Comparison of ENCODE assay signal across 11 cellular contexts in genomic region chr10:99859585-99859984, GRCh38.
A peak's percentile ranks its signal among the peaks of the same experiment; 100 is the strongest.
DNase-seq lines count a peak whose midpoint lies in the region; ATAC-seq and TF ChIP-seq lines count a peak whose summit lies in the region.
"Had no signal": no experiment of that assay in that cellular context is flagged by ENCODE, and none has a peak within 500 bp of the region (broad histone marks: within the 10 kb centered on the region; RNA-seq: fewer than 3 reads in every experiment).

No MANE protein-coding gene starts in this region.

- intact Hi-C loops in activated CD4-positive, alpha-beta memory T cell treated with anti-CD3 and anti-CD28 coated beads for 36 hours (cut with micrococcal nuclease): no loop called here
- intact Hi-C loops in naive thymus-derived CD4-positive, alpha-beta T cell (cut with micrococcal nuclease): no loop called here

- POLR2A ChIA-PET in activated CD4-positive, alpha-beta memory T cell treated with anti-CD3 and anti-CD28 coated beads for 36 hours (lab: Charles Lee): no interaction called here
- POLR2A ChIA-PET in activated CD4-positive, alpha-beta memory T cell treated with anti-CD3 and anti-CD28 coated beads, Interleukin-2, amount 10 ng/mL, durations not matched to agents 7 days and 5 days (lab: Charles Lee): interaction anchor here (0.6 to 1.8 kb wide), 2 partner anchors 12 to 179 kb away, joined by 3 to 4 read pairs; no protein-coding TSS in a partner anchor
- POLR2A ChIA-PET in naive thymus-derived CD4-positive, alpha-beta T cell (lab: Charles Lee): no interaction called here

- no peaks in the 10 kb centered on the region for H3K9me3 Mint-ChIP-seq in activated CD4-positive, alpha-beta memory T cell treated with anti-CD3 and anti-CD28 coated beads for 36 hours
- H3K9me3 Mint-ChIP-seq in activated CD4-positive, alpha-beta memory T cell treated with anti-CD3 and anti-CD28 coated beads, Interleukin-2, amount 10 ng/mL, durations not matched to agents 7 days and 5 days: no peaks in the 10 kb centered on the region
- H3K9me3 Mint-ChIP-seq in progenitor cell of endocrine pancreas (ENCODE audit: low read depth): peaks cover 3% of the 10 kb centered on the region
- peaks cover 0 to 3% (median 0%) of the 10 kb centered on the region in 11 donors for H3K9me3 Mint-ChIP-seq in naive thymus-derived CD4-positive, alpha-beta T cell
- H3K9me3 Mint-ChIP-seq: activated B cell treated with CpG ODN at 0.5 μM for 24 hours had no signal

- no peaks in the 10 kb centered on the region for H3K27me3 ChIP-seq in naive thymus-derived CD4-positive, alpha-beta T cell (ENCODE audit: control insufficient read depth in 2 of 2, insufficient read depth in 2 of 2, low read length in 2 of 2)

- no peak overlapping the region for H3K4me3 Mint-ChIP-seq in activated CD4-positive, alpha-beta memory T cell treated with anti-CD3 and anti-CD28 coated beads for 36 hours
- H3K4me3 Mint-ChIP-seq in activated CD4-positive, alpha-beta memory T cell treated with anti-CD3 and anti-CD28 coated beads, Interleukin-2, amount 10 ng/mL, durations not matched to agents 7 days and 5 days: no peak overlapping the region
- H3K4me3 Mint-ChIP-seq in progenitor cell of endocrine pancreas (ENCODE audit: low read depth): no peak overlapping the region
- H3K4me3 Mint-ChIP-seq in naive thymus-derived CD4-positive, alpha-beta T cell: no peak overlapping the region
- H3K4me3 Mint-ChIP-seq: activated B cell treated with CpG ODN at 0.5 μM for 24 hours, brain had no signal

- H3K4me1 ChIP-seq in naive thymus-derived CD4-positive, alpha-beta T cell (ENCODE audit: control insufficient read depth in 2 of 2, insufficient read depth in 2 of 2, low read length in 2 of 2): no peaks in the 10 kb centered on the region

- peak; percentile 29 for DNase-seq in activated CD4-positive, alpha-beta memory T cell treated with anti-CD3 and anti-CD28 coated beads for 36 hours
- no peak for DNase-seq in activated CD4-positive, alpha-beta memory T cell treated with anti-CD3 and anti-CD28 coated beads, Interleukin-2, amount 10 ng/mL, durations not matched to agents 7 days and 5 days
- DNase-seq in NAMALWA (ENCODE audit: low spot score): peak; percentile 62
- DNase-seq in cerebellar cortex (ENCODE audit: low spot score): peak; percentile 41
- no peak for DNase-seq in progenitor cell of endocrine pancreas (ENCODE audit: low spot score, unreplicated experiment)
- no peak for DNase-seq in effector CD4-positive, alpha-beta T cell
- no peak for DNase-seq in naive thymus-derived CD4-positive, alpha-beta T cell
- DNase-seq: activated B cell treated with CpG ODN at 0.5 μM for 24 hours, posterior cingulate gyrus had no signal

- no peaks in the 10 kb centered on the region for H3K4me1 Mint-ChIP-seq in activated CD4-positive, alpha-beta memory T cell treated with anti-CD3 and anti-CD28 coated beads for 36 hours (ENCODE audit: low read depth)
- H3K4me1 Mint-ChIP-seq in activated CD4-positive, alpha-beta memory T cell treated with anti-CD3 and anti-CD28 coated beads, Interleukin-2, amount 10 ng/mL, durations not matched to agents 7 days and 5 days: no peaks in the 10 kb centered on the region
- H3K4me1 Mint-ChIP-seq in progenitor cell of endocrine pancreas (ENCODE audit: low read depth): peaks cover 3% of the 10 kb centered on the region
- H3K4me1 Mint-ChIP-seq in naive thymus-derived CD4-positive, alpha-beta T cell: no peaks in the 10 kb centered on the region
- H3K4me1 Mint-ChIP-seq: activated B cell treated with CpG ODN at 0.5 μM for 24 hours had no signal

- no peak overlapping the region for H3K4me3 ChIP-seq in naive thymus-derived CD4-positive, alpha-beta T cell (ENCODE audit: low read length)

- no peaks in the 10 kb centered on the region for H3K36me3 Mint-ChIP-seq in activated CD4-positive, alpha-beta memory T cell treated with anti-CD3 and anti-CD28 coated beads for 36 hours
- H3K36me3 Mint-ChIP-seq in activated CD4-positive, alpha-beta memory T cell treated with anti-CD3 and anti-CD28 coated beads, Interleukin-2, amount 10 ng/mL, durations not matched to agents 7 days and 5 days (ENCODE audit: low read depth): no peaks in the 10 kb centered on the region
- no peaks in the 10 kb centered on the region for H3K36me3 Mint-ChIP-seq in progenitor cell of endocrine pancreas (ENCODE audit: insufficient read depth)
- no peaks in the 10 kb centered on the region for H3K36me3 Mint-ChIP-seq in naive thymus-derived CD4-positive, alpha-beta T cell
- H3K36me3 Mint-ChIP-seq: brain had no signal

- peaks cover 21% of the 10 kb centered on the region for H3K27me3 Mint-ChIP-seq in activated CD4-positive, alpha-beta memory T cell treated with anti-CD3 and anti-CD28 coated beads for 36 hours
- H3K27me3 Mint-ChIP-seq in activated CD4-positive, alpha-beta memory T cell treated with anti-CD3 and anti-CD28 coated beads, Interleukin-2, amount 10 ng/mL, durations not matched to agents 7 days and 5 days: peaks cover 43% of the 10 kb centered on the region
- peaks cover 3% of the 10 kb centered on the region for H3K27me3 Mint-ChIP-seq in progenitor cell of endocrine pancreas
- H3K27me3 Mint-ChIP-seq in naive thymus-derived CD4-positive, alpha-beta T cell: peaks cover 17 to 29% (median 24%) of the 10 kb centered on the region in 5 donors

- ATAC-seq in naive thymus-derived CD4-positive, alpha-beta T cell: no peak
- ATAC-seq in HG03108 (IDR thresholded peaks at IDR 0.05; ENCODE audit: unreplicated experiment): no peak

- H3K27ac ChIP-seq in naive thymus-derived CD4-positive, alpha-beta T cell (ENCODE audit: low read depth, low read length): no peak overlapping the region

- no peaks in the 10 kb centered on the region for H3K36me3 ChIP-seq in naive thymus-derived CD4-positive, alpha-beta T cell (ENCODE audit: control insufficient read depth in 2 of 3, insufficient read depth in 3 of 3, low read length in 3 of 3)

- CTCF ChIA-PET in activated CD4-positive, alpha-beta memory T cell treated with anti-CD3 and anti-CD28 coated beads for 36 hours (lab: Charles Lee): interaction anchor here (0.6 to 3.3 kb wide), 5 partner anchors 14 to 277 kb away, joined by 3 to 21 read pairs (median 6); partner anchors contain the start of gene DNMBP
- CTCF ChIA-PET in activated CD4-positive, alpha-beta memory T cell treated with anti-CD3 and anti-CD28 coated beads, Interleukin-2, amount 10 ng/mL, durations not matched to agents 7 days and 5 days (lab: Charles Lee): interaction anchor here (0.9 to 2.3 kb wide), 3 partner anchors 11 to 186 kb away, joined by 4 to 9 read pairs (median 8); no protein-coding TSS in a partner anchor
- CTCF ChIA-PET in naive thymus-derived CD4-positive, alpha-beta T cell (lab: Charles Lee): interaction anchor here (0.7 to 0.8 kb wide), 2 partner anchors 14 to 148 kb away, joined by 3 read pairs; no protein-coding TSS in a partner anchor

- H3K27ac Mint-ChIP-seq in activated CD4-positive, alpha-beta memory T cell treated with anti-CD3 and anti-CD28 coated beads for 36 hours: no peak overlapping the region
- no peak overlapping the region for H3K27ac Mint-ChIP-seq in activated CD4-positive, alpha-beta memory T cell treated with anti-CD3 and anti-CD28 coated beads, Interleukin-2, amount 10 ng/mL, durations not matched to agents 7 days and 5 days
- no peak overlapping the region for H3K27ac Mint-ChIP-seq in progenitor cell of endocrine pancreas
- no peak overlapping the region for H3K27ac Mint-ChIP-seq in naive thymus-derived CD4-positive, alpha-beta T cell
- H3K27ac Mint-ChIP-seq: activated B cell treated with CpG ODN at 0.5 μM for 24 hours, brain had no signal

- peak; percentile 58 for TF ChIP-seq CTCF in progenitor cell of endocrine pancreas (IDR thresholded peaks at IDR 0.05; ENCODE audit: unreplicated experiment)

- no peaks in the 10 kb centered on the region for H3K9me3 ChIP-seq in naive thymus-derived CD4-positive, alpha-beta T cell (ENCODE audit: control insufficient read depth in 2 of 3, low read length in 3 of 3)

Comparison
In these comparisons a context has a peak if more than half of its experiments do, and no peak if none do; other contexts are left out.
1. DNase-seq: peak in activated CD4-positive, alpha-beta memory T cell treated with anti-CD3 and anti-CD28 coated beads for 36 hours (single experiment), NAMALWA (single experiment) and cerebellar cortex (single experiment); none in activated CD4-positive, alpha-beta memory T cell treated with anti-CD3 and anti-CD28 coated beads, Interleukin-2, amount 10 ng/mL, durations not matched to agents 7 days and 5 days (single experiment), progenitor cell of endocrine pancreas (single experiment), effector CD4-positive, alpha-beta T cell (single experiment) and naive thymus-derived CD4-positive, alpha-beta T cell (0 of 9).